ENCODE assay signal across 1 cellular context in the genomic region with DNA sequence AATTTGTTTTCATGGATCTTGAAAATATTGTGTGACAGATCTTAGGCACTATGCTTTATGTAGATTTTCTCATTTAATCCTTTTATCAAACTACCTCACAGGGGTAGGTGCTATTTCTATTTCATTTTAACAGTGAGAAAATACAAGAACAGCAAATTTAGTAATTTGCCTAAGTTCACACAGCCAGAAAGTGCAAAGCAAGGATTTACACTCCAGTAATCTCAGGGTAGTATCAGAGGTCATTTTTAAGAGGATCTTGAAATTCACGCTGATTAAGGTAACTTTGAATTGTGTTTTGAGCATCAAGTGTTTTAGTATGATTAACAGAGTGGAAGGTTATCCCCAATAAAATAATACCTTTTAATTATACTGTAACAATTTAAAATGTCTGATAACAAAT.
TF ChIP-seq lines count a peak whose summit lies in the region.

No MANE protein-coding gene starts in this region.

TF ChIP-seq in GM12878, 131 proteins besides CTCF, POLR2A, EP300 and RAD21 (continued from another document):
- TF ChIP-seq, protein P1, sequence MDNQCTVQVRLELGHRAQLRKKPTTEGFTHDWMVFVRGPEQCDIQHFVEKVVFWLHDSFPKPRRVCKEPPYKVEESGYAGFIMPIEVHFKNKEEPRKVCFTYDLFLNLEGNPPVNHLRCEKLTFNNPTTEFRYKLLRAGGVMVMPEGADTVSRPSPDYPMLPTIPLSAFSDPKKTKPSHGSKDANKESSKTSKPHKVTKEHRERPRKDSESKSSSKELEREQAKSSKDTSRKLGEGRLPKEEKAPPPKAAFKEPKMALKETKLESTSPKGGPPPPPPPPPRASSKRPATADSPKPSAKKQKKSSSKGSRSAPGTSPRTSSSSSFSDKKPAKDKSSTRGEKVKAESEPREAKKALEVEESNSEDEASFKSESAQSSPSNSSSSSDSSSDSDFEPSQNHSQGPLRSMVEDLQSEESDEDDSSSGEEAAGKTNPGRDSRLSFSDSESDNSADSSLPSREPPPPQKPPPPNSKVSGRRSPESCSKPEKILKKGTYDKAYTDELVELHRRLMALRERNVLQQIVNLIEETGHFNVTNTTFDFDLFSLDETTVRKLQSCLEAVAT (IDR thresholded peaks at IDR 0.05) = no peak
- TF ChIP-seq IKZF1 (conservative IDR thresholded peaks at IDR 0.05) = no peak
- TF ChIP-seq TAF1 (IDR thresholded peaks at IDR 0.05; ENCODE audit: borderline replicate concordance, low read depth, low read length) = no peak
- TF ChIP-seq, protein P2, sequence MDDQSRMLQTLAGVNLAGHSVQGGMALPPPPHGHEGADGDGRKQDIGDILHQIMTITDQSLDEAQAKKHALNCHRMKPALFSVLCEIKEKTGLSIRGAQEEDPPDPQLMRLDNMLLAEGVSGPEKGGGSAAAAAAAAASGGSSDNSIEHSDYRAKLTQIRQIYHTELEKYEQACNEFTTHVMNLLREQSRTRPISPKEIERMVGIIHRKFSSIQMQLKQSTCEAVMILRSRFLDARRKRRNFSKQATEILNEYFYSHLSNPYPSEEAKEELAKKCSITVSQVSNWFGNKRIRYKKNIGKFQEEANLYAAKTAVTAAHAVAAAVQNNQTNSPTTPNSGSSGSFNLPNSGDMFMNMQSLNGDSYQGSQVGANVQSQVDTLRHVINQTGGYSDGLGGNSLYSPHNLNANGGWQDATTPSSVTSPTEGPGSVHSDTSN (IDR thresholded peaks at IDR 0.05; ENCODE audit: insufficient replicate concordance, low read depth, low read length) = no peak
- no peak for TF ChIP-seq ZNF274 (IDR thresholded peaks at IDR 0.05; ENCODE audit: insufficient read depth, insufficient read length)
- TF ChIP-seq CHD4 (IDR thresholded peaks at IDR 0.05) = no peak
- no peak for TF ChIP-seq ASH2L (IDR thresholded peaks at IDR 0.05; ENCODE audit: borderline replicate concordance, low read depth)
- TF ChIP-seq RCOR1 (conservative IDR thresholded peaks at IDR 0.05; ENCODE audit: low read depth, low read length) = no peak
- TF ChIP-seq, protein P3, sequence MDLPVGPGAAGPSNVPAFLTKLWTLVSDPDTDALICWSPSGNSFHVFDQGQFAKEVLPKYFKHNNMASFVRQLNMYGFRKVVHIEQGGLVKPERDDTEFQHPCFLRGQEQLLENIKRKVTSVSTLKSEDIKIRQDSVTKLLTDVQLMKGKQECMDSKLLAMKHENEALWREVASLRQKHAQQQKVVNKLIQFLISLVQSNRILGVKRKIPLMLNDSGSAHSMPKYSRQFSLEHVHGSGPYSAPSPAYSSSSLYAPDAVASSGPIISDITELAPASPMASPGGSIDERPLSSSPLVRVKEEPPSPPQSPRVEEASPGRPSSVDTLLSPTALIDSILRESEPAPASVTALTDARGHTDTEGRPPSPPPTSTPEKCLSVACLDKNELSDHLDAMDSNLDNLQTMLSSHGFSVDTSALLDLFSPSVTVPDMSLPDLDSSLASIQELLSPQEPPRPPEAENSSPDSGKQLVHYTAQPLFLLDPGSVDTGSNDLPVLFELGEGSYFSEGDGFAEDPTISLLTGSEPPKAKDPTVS (IDR thresholded peaks at IDR 0.05; ENCODE audit: low read depth, low read length) = no peak
- no peak for TF ChIP-seq FOXK2 (IDR thresholded peaks at IDR 0.05)
- TF ChIP-seq ZSCAN29 (IDR thresholded peaks at IDR 0.05) = no peak
